ENCODE assay signal across 21 cellular contexts in genomic region chr9:130688070-130688469, GRCh38. TPM values are rescaled to one million over a fixed set of nuclear protein-coding genes. Genes with fewer than 3 reads are reported as not detected.
A peak's percentile ranks its signal among the peaks of the same experiment; 100 is the strongest.
DNase-seq lines count a peak whose midpoint lies in the region; ATAC-seq, FAIRE-seq and TF ChIP-seq lines count a peak whose summit lies in the region.
"Had no signal": no experiment of that assay in that cellular context is flagged by ENCODE, and none has a peak within 500 bp of the region (broad histone marks: within the 10 kb centered on the region; RNA-seq: fewer than 3 reads in every experiment).

No MANE protein-coding gene starts in this region.

- H4K20me1 ChIP-seq in H1 (replicated peaks in 1 of 2; ENCODE audit: control insufficient read depth in 1 of 2, insufficient read depth in 2 of 2, low read length in 2 of 2) = peaks cover 0 to 3% of the 10 kb centered on the region in 2 experiments

- H4K8ac ChIP-seq in H1 (ENCODE audit: extremely low read depth, insufficient read depth, low read length) = no peak overlapping the region

- no peak overlapping the region for H2BK20ac ChIP-seq in H1 (ENCODE audit: low read length)

- TF ChIP-seq EP300 in H1 (IDR thresholded peaks at IDR 0.05; ENCODE audit: borderline replicate concordance in 1 of 2, low read depth in 2 of 2, low read length in 2 of 2) = no peak

- peaks cover 15% of the 10 kb centered on the region for H3K4me1 Mint-ChIP-seq in CD4-positive, alpha-beta T cell (ENCODE audit: low read depth)
- peaks cover 14 to 41% (median 24%) of the 10 kb centered on the region in 4 donors for H3K4me1 Mint-ChIP-seq in CD4-positive, alpha-beta memory T cell
- H3K4me1 Mint-ChIP-seq in T-helper 17 cell = peaks cover 25% of the 10 kb centered on the region

- H3K4ac ChIP-seq in H1 (replicated peaks; ENCODE audit: insufficient read length, low read depth, low read length) = no peak overlapping the region

- no peak overlapping the region for H3K56ac ChIP-seq in H1 (replicated peaks; ENCODE audit: insufficient read length, low read depth, low read length)

- no peak for TF ChIP-seq RAD21 in H1 (IDR thresholded peaks at IDR 0.05 in 1 of 2, conservative IDR thresholded peaks at IDR 0.05 in 1 of 2; ENCODE audit: low read depth in 2 of 2, low read length in 2 of 2)

- H3K4me1 ChIP-seq in CD4-positive, alpha-beta memory T cell (ENCODE audit: insufficient read depth, low read length) = peaks cover 31% of the 10 kb centered on the region
- peaks cover 4 to 5% (median 5%) of the 10 kb centered on the region in 4 experiments; a peak in 5 of 7 replicates for H3K4me1 ChIP-seq in H1 (replicated peaks in 1 of 4; ENCODE audit: control insufficient read depth in 3 of 4, insufficient read depth in 4 of 4, low read length in 3 of 4)
- H3K4me1 ChIP-seq in right lobe of liver = peaks cover 0 to 15% (median 0%) of the 10 kb centered on the region in 4 donors
- H3K4me1 ChIP-seq: BE2C had no signal

- H3K4me2 ChIP-seq in H1 (ENCODE audit: insufficient read depth in 1 of 2, low read depth in 2 of 2, low read length in 2 of 2) = no peak overlapping the region

- no peak overlapping the region for H3K18ac ChIP-seq in H1 (ENCODE audit: extremely low read depth, low read length)

- POLR2A ChIA-PET in CD4-positive, alpha-beta T cell (lab: Charles Lee) = no interaction called here
- POLR2A ChIA-PET in CD4-positive, alpha-beta memory T cell (lab: Charles Lee; ENCODE audit: partially characterized antibody) = no interaction called here
- POLR2A ChIA-PET in H1 (lab: Charles Lee; ENCODE audit: partially characterized antibody) = no interaction called here

- no peak overlapping the region for H3K27ac ChIP-seq in CD4-positive, alpha-beta T cell (ENCODE audit: low read depth, low read length)
- H3K27ac ChIP-seq in CD4-positive, alpha-beta memory T cell (ENCODE audit: low read depth, low read length) = no peak overlapping the region
- H3K27ac ChIP-seq in H1 (ENCODE audit: low read depth, low read length) (no peak overlapping the region), right lobe of liver (no peak overlapping the region)

- H3K4me3 ChIP-seq in CD4-positive, alpha-beta memory T cell (ENCODE audit: low read length in 2 of 2) = peak overlapping the region in 1 of 2 donors; percentile 3
- H3K4me3 ChIP-seq in H1 (ENCODE audit: extremely low read depth in 1 of 4, insufficient read depth in 2 of 4, low read depth in 3 of 4, low read length in 4 of 4) = no peak overlapping the region
- H3K4me3 ChIP-seq in right lobe of liver = no peak overlapping the region
- H3K4me3 ChIP-seq: HAP-1 had no signal

- H3K36me3 Mint-ChIP-seq in CD4-positive, alpha-beta T cell (ENCODE audit: low read depth) = no peaks in the 10 kb centered on the region
- no peaks in the 10 kb centered on the region for H3K36me3 Mint-ChIP-seq in CD4-positive, alpha-beta memory T cell
- no peaks in the 10 kb centered on the region for H3K36me3 Mint-ChIP-seq in T-helper 17 cell (ENCODE audit: low read depth)

- H3K9ac ChIP-seq in H1 (replicated peaks in 1 of 4; ENCODE audit: extremely low read depth in 1 of 4, low read depth in 3 of 4, low read length in 3 of 4) = no peak overlapping the region

- no peak overlapping the region for H3K27ac Mint-ChIP-seq in CD4-positive, alpha-beta T cell
- H3K27ac Mint-ChIP-seq in CD4-positive, alpha-beta memory T cell = peak overlapping the region in 4 of 7 donors; percentile 8 to 70 (median 50)
- peak overlapping the region; percentile 37 for H3K27ac Mint-ChIP-seq in T-helper 17 cell
- H3K27ac Mint-ChIP-seq: CD4-positive, CD25-positive, alpha-beta regulatory T cell had no signal

- no peak overlapping the region for H2BK5ac ChIP-seq in H1 (ENCODE audit: low read depth, low read length)

- peaks cover 6% of the 10 kb centered on the region for H3K23me2 ChIP-seq in H1 (ENCODE audit: low read depth, low read length)

- peaks cover 8% of the 10 kb centered on the region for H3K9me3 ChIP-seq in CD4-positive, alpha-beta T cell (ENCODE audit: control insufficient read depth, low read length)
- no peaks in the 10 kb centered on the region for H3K9me3 ChIP-seq in CD4-positive, alpha-beta memory T cell (ENCODE audit: control insufficient read depth in 1 of 2, low read length in 2 of 2)
- no peaks in the 10 kb centered on the region for H3K9me3 ChIP-seq in T-helper 17 cell (ENCODE audit: control insufficient read depth, low read length, poor library complexity, severe bottlenecking)
- H3K9me3 ChIP-seq in H1 (ENCODE audit: insufficient read depth in 2 of 2, low read depth in 1 of 2, low read length in 1 of 2) = peaks cover 0 to 4% of the 10 kb centered on the region in 2 experiments; a peak in 2 of 4 replicates
- no peaks in the 10 kb centered on the region for H3K9me3 ChIP-seq in right lobe of liver
- H3K9me3 ChIP-seq: BE2C had no signal

- no peaks in the 10 kb centered on the region for H3K36me3 ChIP-seq in CD4-positive, alpha-beta memory T cell (ENCODE audit: insufficient read depth, low read length)
- H3K36me3 ChIP-seq in H1 (ENCODE audit: control insufficient read depth in 2 of 4, insufficient read depth in 4 of 4, low read length in 3 of 4) (no peaks in the 10 kb centered on the region), right lobe of liver (no peaks in the 10 kb centered on the region)
- H3K36me3 ChIP-seq: BE2C, HAP-1 had no signal

- no peak for TF ChIP-seq CTCF in CD4-positive, alpha-beta T cell (IDR thresholded peaks at IDR 0.05)
- no peak for TF ChIP-seq CTCF in H1 (IDR thresholded peaks at IDR 0.05; ENCODE audit: control extremely low read depth in 1 of 3, insufficient read depth in 1 of 3, low read depth in 1 of 3, low read length in 3 of 3)
- TF ChIP-seq CTCF in right lobe of liver (IDR thresholded peaks at IDR 0.05) = no peak

- no peak overlapping the region for H2BK15ac ChIP-seq in H1 (ENCODE audit: low read length)

- intact Hi-C loops in CD4-positive, alpha-beta T cell (cut with DNase I, micrococcal nuclease) = no loop called here
- intact Hi-C loops in CD4-positive, alpha-beta memory T cell (cut with micrococcal nuclease) = loop anchor here (10.0 kb wide), 1 partner anchor 443 kb away; no protein-coding TSS in a partner anchor
- intact Hi-C loops in right lobe of liver (cut with DNase I) = no loop called here

- no peaks in the 10 kb centered on the region for H3K9me3 Mint-ChIP-seq in CD4-positive, alpha-beta T cell
- H3K9me3 Mint-ChIP-seq in CD4-positive, alpha-beta memory T cell = peaks cover 0 to 4% (median 0%) of the 10 kb centered on the region in 8 donors

- H2BK120ac ChIP-seq in H1 (replicated peaks; ENCODE audit: low read depth, low read length) = no peak overlapping the region

- 91% methylated on average over 5 of the region's 5 CpGs; no CpG with 5 or more reads in 1 of the 2 experiments for WGBS in H1 (ENCODE audit: extremely low coverage in 1 of 2, insufficient coverage in 1 of 2, insufficient read length in 1 of 2, insufficient replicate concordance in 2 of 2, low coverage in 1 of 2, low lambda C conversion rate in 2 of 2, missing lambda C conversion rate in 1 of 2), 2 experiments
- WGBS in right lobe of liver (ENCODE audit: insufficient coverage, low coverage, low lambda C conversion rate, missing lambda C conversion rate) = 91% methylated on average over 3 of the region's 5 CpGs

- no peaks in the 10 kb centered on the region for H3K27me3 ChIP-seq in CD4-positive, alpha-beta T cell (ENCODE audit: control insufficient read depth, insufficient read depth, low read length)
- no peaks in the 10 kb centered on the region for H3K27me3 ChIP-seq in CD4-positive, alpha-beta memory T cell (ENCODE audit: insufficient read depth, low read length)
- H3K27me3 ChIP-seq in H1 (replicated peaks in 1 of 4; ENCODE audit: control insufficient read depth in 3 of 4, extremely low read depth in 1 of 4, insufficient read depth in 3 of 4, low read length in 3 of 4) = no peaks in the 10 kb centered on the region
- H3K27me3 ChIP-seq in right lobe of liver = no peaks in the 10 kb centered on the region
- H3K27me3 ChIP-seq: BE2C had no signal

- no peak overlapping the region for H3K23ac ChIP-seq in H1 (ENCODE audit: insufficient read length)

- no peak overlapping the region for H4K91ac ChIP-seq in H1 (replicated peaks; ENCODE audit: insufficient read length, low read length)

- peak overlapping the region; percentile 44 for H3K4me3 Mint-ChIP-seq in CD4-positive, alpha-beta T cell
- peak overlapping the region in 7 of 8 donors; percentile 40 to 84 (median 50) for H3K4me3 Mint-ChIP-seq in CD4-positive, alpha-beta memory T cell
- H3K4me3 Mint-ChIP-seq in T-helper 17 cell = peak overlapping the region; percentile 60

- TF ChIP-seq POLR2A in H1 (IDR thresholded peaks at IDR 0.05; ENCODE audit: control extremely low read depth in 1 of 2, low read depth in 2 of 2, low read length in 2 of 2) = no peak
- no peak for TF ChIP-seq POLR2A in right lobe of liver (IDR thresholded peaks at IDR 0.05)

- no peak overlapping the region for H4K5ac ChIP-seq in H1 (ENCODE audit: insufficient read length, low read depth, low read length)

- DNase-seq in CD4-positive, alpha-beta T cell = no peak
- peak in 3 of 5 donors; percentile 30 to 51 (median 38) for DNase-seq in CD4-positive, alpha-beta memory T cell
- DNase-seq in T-helper 17 cell (no peak), H1 (ENCODE audit: low read depth in 1 of 2, low spot score in 2 of 2) (no peak), NCI-H345 treated with DMSO at 0.1 percent for 48 hours (lab: John Stamatoyannopoulos, UW; ENCODE audit: unreplicated experiment) (no peak), dedifferentiated amniotic fluid mesenchymal stem cell (ENCODE audit: extremely low spot score) (no peak), right lobe of liver (no peak)
- DNase-seq: ACHN, BE2C, C1 segment of cervical spinal cord, DMS153, DMS79, GDM1 had no signal

- no peak for FAIRE-seq in H1 (lab: Jason Lieb, UNC)
- FAIRE-seq: A204.1, GM12892, GM18507 had no signal

- CTCF ChIA-PET in CD4-positive, alpha-beta T cell (lab: Charles Lee) = no interaction called here
- CTCF ChIA-PET in CD4-positive, alpha-beta memory T cell (lab: Charles Lee; ENCODE audit: partially characterized antibody) = interaction anchor here (0.6 to 9.4 kb wide), 5 partner anchors 7 to 226 kb away, joined by 3 to 171 read pairs (median 3); no protein-coding TSS in a partner anchor
- CTCF ChIA-PET in H1 (lab: Charles Lee; ENCODE audit: partially characterized antibody) = interaction anchor here (0.9 to 2.0 kb wide), 3 partner anchors 177 to 229 kb away, joined by 3 to 8 read pairs (median 4); no protein-coding TSS in a partner anchor

- H3K27me3 Mint-ChIP-seq in CD4-positive, alpha-beta T cell = peaks cover 4% of the 10 kb centered on the region
- no peaks in the 10 kb centered on the region for H3K27me3 Mint-ChIP-seq in CD4-positive, alpha-beta memory T cell
- no peaks in the 10 kb centered on the region for H3K27me3 Mint-ChIP-seq in T-helper 17 cell

- no peak overlapping the region for H2AFZ ChIP-seq in H1 (ENCODE audit: low read length)

- no peak overlapping the region for H3K14ac ChIP-seq in H1 (ENCODE audit: insufficient read length)

- no peaks in the 10 kb centered on the region for H3K79me2 ChIP-seq in H1 (ENCODE audit: control insufficient read depth in 1 of 2, insufficient read depth in 2 of 2, low read length in 2 of 2)

- H2AK5ac ChIP-seq in H1 (ENCODE audit: low read depth, low read length) = no peak overlapping the region

- ATAC-seq in CD4-positive, alpha-beta T cell (ENCODE audit: poor library complexity) = peak; percentile 50
- peak; percentile 88 for ATAC-seq in T-helper 17 cell
- no peak for ATAC-seq in right lobe of liver

- H2BK12ac ChIP-seq in H1 (ENCODE audit: low read depth, low read length) = 0 out of 2 replicates have a peak overlapping the region, but pooled peaks have one; percentile 9

- H3K79me1 ChIP-seq in H1 (ENCODE audit: low read depth, low read length) = no peaks in the 10 kb centered on the region

RNA-seq across cellular contexts. Expression of gene EXOSC2, which starts 5.5 kb away (rescaled TPM):
- 10 to 100 TPM; 49.2 to 50.2 TPM for total RNA-seq in CD4-positive, alpha-beta T cell
- total RNA-seq in CD4-positive, alpha-beta memory T cell = 10 to 100 TPM; 53.9 to 60.8 TPM
- 10 to 100 TPM; 22.6 to 25.3 TPM for polyA plus RNA-seq in CD4-positive, alpha-beta memory T cell
- total RNA-seq in T-helper 17 cell (10 to 100 TPM; 44.0 to 54.3 TPM), right lobe of liver (10 to 100 TPM in 5 of 6 experiments, 1 to 10 TPM in 1; 9.3 to 15.9 (median 13.3) TPM)
- 84.3 and 93.6 TPM in 2 replicates for total RNA-seq in H1 (2021; fragmentation: NEBNext Ultra II Directional; extraction: Animal tissue kit (Norgen Biotek cat#: 25700))
- 39.3 and 47.8 TPM in 2 replicates for polyA plus RNA-seq in H1 (2011; rRNA removed)
- polyA plus RNA-seq in H1 (2011; cell fraction: cytosol; rRNA removed) = 67.9 TPM
- 45.9 TPM for polyA plus RNA-seq in H1 (2011; cell fraction: nucleus; rRNA removed)
- 65.5 to 78.6 TPM (median 69.6 TPM) in 4 replicates for polyA plus RNA-seq in H1 (2012, experiment 1 of 2)
- polyA plus RNA-seq in H1 (2012, experiment 2 of 2) = 24.0 TPM
- 34.7 TPM for polyA plus RNA-seq in H1 (2013, experiment 1 of 2)
- polyA plus RNA-seq in H1 (2013, experiment 2 of 2) = 33.1 TPM
- polyA minus RNA-seq in H1 (2011; rRNA and poly(A)+ RNA removed) = 96.3 and 109 TPM in 2 replicates
- polyA minus RNA-seq in H1 (2011; cell fraction: cytosol; rRNA and poly(A)+ RNA removed) = 41.5 TPM
- polyA minus RNA-seq in H1 (2011; cell fraction: nucleus; rRNA and poly(A)+ RNA removed) = 62.0 TPM

RNA-seq across cellular contexts. Expression of gene PRDM12, which starts 23.7 kb away (rescaled TPM):
- under 1 TPM in 1 of 2 experiments, not detected in 1; 0.14 TPM for total RNA-seq in CD4-positive, alpha-beta T cell
- total RNA-seq in CD4-positive, alpha-beta memory T cell = not detected
- under 1 TPM in 1 of 2 donors, not detected in 1; 0.11 TPM for polyA plus RNA-seq in CD4-positive, alpha-beta memory T cell
- total RNA-seq in T-helper 17 cell (not detected), right lobe of liver (under 1 TPM in 1 of 6 experiments, not detected in 5; 0.15 TPM)
- 0.13 and 0.22 TPM in 2 replicates for total RNA-seq in H1 (2021; fragmentation: NEBNext Ultra II Directional; extraction: Animal tissue kit (Norgen Biotek cat#: 25700))
- polyA plus RNA-seq in H1 (2011; rRNA removed) = 0.14 and 0.20 TPM in 2 replicates
- polyA plus RNA-seq in H1 (2011; cell fraction: cytosol; rRNA removed) = 0.08 TPM
- polyA plus RNA-seq in H1 (2011; cell fraction: nucleus; rRNA removed) = 0.26 TPM
- 0.11 to 0.19 TPM (median 0.13 TPM) in 3 of 4 replicates, not detected in the other for polyA plus RNA-seq in H1 (2012, experiment 1 of 2)
- 0.14 TPM for polyA plus RNA-seq in H1 (2012, experiment 2 of 2)
- polyA plus RNA-seq in H1 (2013, experiment 1 of 2) = 0.02 TPM
- 0.06 TPM for polyA plus RNA-seq in H1 (2013, experiment 2 of 2)
- 0.07 TPM in 1 of 2 replicates, not detected in the other for polyA minus RNA-seq in H1 (2011; rRNA and poly(A)+ RNA removed)
- polyA minus RNA-seq in H1 (2011; cell fraction: cytosol; rRNA and poly(A)+ RNA removed) = not detected
- polyA minus RNA-seq in H1 (2011; cell fraction: nucleus; rRNA and poly(A)+ RNA removed) = not detected
- total RNA-seq: CD4-positive, CD25-positive, alpha-beta regulatory T cell; Daoy; H4; HT-29 had no signal

Comparison
In these comparisons a context has a peak if more than half of its experiments do, and no peak if none do; other contexts are left out.
1. ATAC-seq: peak in CD4-positive, alpha-beta T cell (single experiment) and T-helper 17 cell (single experiment); none in right lobe of liver (0 of 4).
2. DNase-seq: peak in CD4-positive, alpha-beta memory T cell (3 of 5); none in CD4-positive, alpha-beta T cell (0 of 10), T-helper 17 cell (0 of 3), H1 (0 of 2), NCI-H345 treated with DMSO at 0.1 percent for 48 hours (single experiment), dedifferentiated amniotic fluid mesenchymal stem cell (single experiment) and right lobe of liver (0 of 3).
3. Peak in every context shown above with its lines, with median percentiles within 50 percentile points of each other: H3K4me3 Mint-ChIP-seq.